In the genomic region with DNA sequence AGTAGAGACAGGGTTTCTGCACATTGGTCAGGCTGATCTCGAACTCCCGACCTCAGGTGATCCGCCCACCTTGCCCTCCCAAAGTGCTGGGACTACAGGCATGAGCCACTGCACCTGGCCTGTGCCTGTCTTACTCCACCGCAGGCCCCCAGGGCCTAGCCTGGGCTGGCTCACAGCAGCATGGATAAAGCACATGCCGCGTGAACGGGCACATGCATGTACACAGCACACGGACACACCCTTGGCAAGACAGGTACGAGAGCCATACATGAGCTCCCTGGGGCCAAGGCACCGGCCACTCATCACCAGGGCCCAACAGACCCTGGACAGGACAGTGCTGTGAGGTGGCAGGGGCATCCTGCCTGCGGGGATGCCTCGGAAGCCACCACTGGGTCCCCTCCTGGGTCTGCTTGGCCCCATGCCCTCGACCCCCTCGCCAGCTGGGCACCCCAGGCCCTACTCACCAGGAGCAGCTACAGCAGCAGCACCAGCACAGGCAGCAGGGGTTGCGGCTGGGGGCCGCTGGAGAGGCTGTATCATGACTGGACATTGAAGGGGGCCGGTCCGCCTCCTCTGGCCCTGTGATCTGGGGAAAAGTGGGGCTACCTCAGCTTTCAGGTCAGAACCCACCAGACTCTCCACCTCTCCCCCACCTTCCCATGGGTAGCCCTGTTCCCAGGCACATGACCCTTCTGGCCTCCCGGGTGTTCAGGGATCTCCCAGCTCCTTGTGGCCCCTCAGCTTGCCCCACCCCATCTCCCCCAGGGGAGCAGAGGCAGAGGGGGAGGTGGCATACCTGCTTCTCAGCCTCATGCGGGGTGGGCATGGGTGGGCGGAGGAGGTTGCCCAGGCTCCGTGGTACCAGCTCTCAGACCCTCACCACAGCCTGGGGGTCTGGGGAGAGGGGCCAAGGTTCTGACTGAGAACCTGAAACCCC, we compare ENCODE assay signal across 13 cellular contexts. TPM values are rescaled to one million over a fixed set of nuclear protein-coding genes. Genes with fewer than 3 reads are reported as not detected.
A peak's percentile ranks its signal among the peaks of the same experiment; 100 is the strongest.
DNase-seq lines count a peak whose midpoint lies in the region; ATAC-seq, FAIRE-seq and TF ChIP-seq lines count a peak whose summit lies in the region.
"Had no signal": no experiment of that assay in that cellular context is flagged by ENCODE, and none has a peak within 500 bp of the region (broad histone marks: within the 10 kb centered on the region; RNA-seq: fewer than 3 reads in every experiment).

No MANE protein-coding gene starts in this region.

- no peaks in the 10 kb centered on the region for H3K9me2 ChIP-seq in DOHH2 (replicated peaks; ENCODE audit: control insufficient read depth, low read length)

- FAIRE-seq in HTR-8/SVneo (lab: Jason Lieb, UNC), result peak; percentile 77

- H3K36me3 Mint-ChIP-seq in central memory CD8-positive, alpha-beta T cell (ENCODE audit: insufficient read depth), result peaks cover 13% of the 10 kb centered on the region
- H3K36me3 Mint-ChIP-seq: mesothelial cell of epicardium had no signal

- TF ChIP-seq CTCF in DOHH2 (IDR thresholded peaks at IDR 0.05; ENCODE audit: low read depth, low read length, poor library complexity, severe bottlenecking) (no peak), psoas muscle (IDR thresholded peaks at IDR 0.05) (no peak), BE2C (IDR thresholded peaks at IDR 0.05; ENCODE audit: low read depth, low read length) (no peak)

- intact Hi-C loops in psoas muscle (cut with DNase I), result no loop called here

- H3K27ac Mint-ChIP-seq in central memory CD8-positive, alpha-beta T cell (ENCODE audit: low read depth), result peak overlapping the region; percentile 71
- H3K27ac Mint-ChIP-seq: mesothelial cell of epicardium had no signal

- 91 to 95% (median 93%) methylated on average over 19 to 22 of the region's 22 CpGs for WGBS in psoas muscle, 3 donors

- H3K36me3 ChIP-seq in DOHH2 (ENCODE audit: control insufficient read depth, low read length) (peaks cover 62% of the 10 kb centered on the region), psoas muscle (ENCODE audit: insufficient read depth in 1 of 2, low read depth in 1 of 2) (peaks cover 0 to 10% of the 10 kb centered on the region in 2 donors), BE2C (no peaks in the 10 kb centered on the region; the same call in 1 of the 2 replicates)
- H3K36me3 ChIP-seq: WERI-Rb-1 had no signal

- peaks cover 59% of the 10 kb centered on the region for H3K4me1 ChIP-seq in DOHH2 (ENCODE audit: control insufficient read depth, low read length)
- peaks cover 10% of the 10 kb centered on the region for H3K4me1 ChIP-seq in psoas muscle
- H3K4me1 ChIP-seq in BE2C, result no peaks in the 10 kb centered on the region

- H3K9me3 ChIP-seq in DOHH2 (ENCODE audit: control insufficient read depth, insufficient read depth, low read length) (no peaks in the 10 kb centered on the region), psoas muscle (no peaks in the 10 kb centered on the region), BE2C (no peaks in the 10 kb centered on the region)

- peak overlapping the region; percentile 99 for H3K4me3 ChIP-seq in DOHH2 (ENCODE audit: low read length)
- H3K4me3 ChIP-seq in psoas muscle, result peak overlapping the region; percentile 76
- no peak overlapping the region for H3K4me3 ChIP-seq in BE2C (ENCODE audit: low read depth, low read length)

- H3F3A ChIP-seq in DOHH2 (ENCODE audit: control insufficient read depth, insufficient read depth), result peaks cover 22% of the 10 kb centered on the region

- H3K79me2 ChIP-seq in DOHH2 (ENCODE audit: control insufficient read depth, low read length), result peaks cover 25% of the 10 kb centered on the region

- H3K4me2 ChIP-seq in DOHH2 (ENCODE audit: low read length), result peak overlapping the region; percentile 95

- H3K9me3 Mint-ChIP-seq in central memory CD8-positive, alpha-beta T cell, result no peaks in the 10 kb centered on the region
- H3K9me3 Mint-ChIP-seq: mesothelial cell of epicardium had no signal

- ATAC-seq in central memory CD8-positive, alpha-beta T cell (replicated peaks; ENCODE audit: extremely low read depth, poor library complexity, severe bottlenecking), result no peak
- ATAC-seq in psoas muscle, result no peak

- H3K4me3 Mint-ChIP-seq in central memory CD8-positive, alpha-beta T cell, result peak overlapping the region; percentile 93
- H3K4me3 Mint-ChIP-seq: mesothelial cell of epicardium had no signal

- H4K20me1 ChIP-seq in DOHH2 (ENCODE audit: control insufficient read depth, insufficient read depth, low read depth, low read length), result no peaks in the 10 kb centered on the region

- H3K27me3 ChIP-seq in DOHH2 (ENCODE audit: control insufficient read depth, low read length) (no peaks in the 10 kb centered on the region), psoas muscle (ENCODE audit: insufficient read depth in 3 of 3, low read length in 2 of 3) (peaks cover 0 to 2% (median 0%) of the 10 kb centered on the region in 3 donors), BE2C (no peaks in the 10 kb centered on the region)

- no peaks in the 10 kb centered on the region for H3K27me3 Mint-ChIP-seq in central memory CD8-positive, alpha-beta T cell

- no peak for DNase-seq in HTR-8/SVneo (ENCODE audit: insufficient read length, low spot score)
- DNase-seq in central memory CD8-positive, alpha-beta T cell (ENCODE audit: low spot score in 2 of 2), result no peak
- DNase-seq in psoas muscle, result no peak
- DNase-seq in NCI-H187 (lab: John Stamatoyannopoulos, UW), result no peak
- DNase-seq in retina, result no peak
- no peak for DNase-seq in BE2C
- DNase-seq: GOT3, NCI-H1417 treated with DMSO at 0.1 percent for 48 hours, NCI-H774, SIG-M5, WERI-Rb-1 had no signal

- H3K27ac ChIP-seq in DOHH2 (ENCODE audit: low read depth, low read length), result peak overlapping the region; percentile 89
- H3K27ac ChIP-seq in psoas muscle, result no peak overlapping the region
- H3K27ac ChIP-seq: WERI-Rb-1 had no signal

- peaks cover 33% of the 10 kb centered on the region for H3K4me1 Mint-ChIP-seq in central memory CD8-positive, alpha-beta T cell

RNA-seq across cellular contexts. Expression of a gene that starts 3.0 kb away (rescaled TPM):
- 1 to 10 TPM; 2.0 to 3.5 (median 2.4) TPM for total RNA-seq in psoas muscle
- 1 to 10 TPM; 3.7 to 5.7 (median 3.8) TPM for polyA plus RNA-seq in psoas muscle
- polyA plus RNA-seq in BE2C (2012; ENCODE audit: insufficient read depth, insufficient read length, low read depth), result 31.1 TPM

RNA-seq across cellular contexts. Expression of a gene that starts 3.6 kb away (rescaled TPM):
- under 1 TPM; 0.17 to 0.94 (median 0.21) TPM for total RNA-seq in psoas muscle
- under 1 TPM; 0.03 to 0.08 (median 0.08) TPM for polyA plus RNA-seq in psoas muscle
- polyA plus RNA-seq in BE2C (2012; ENCODE audit: insufficient read depth, insufficient read length, low read depth), result 2.7 TPM

RNA-seq across cellular contexts. Expression of a gene that starts 7.9 kb away (rescaled TPM):
- not detected for total RNA-seq in psoas muscle
- polyA plus RNA-seq in psoas muscle, result not detected
- 1.0 TPM for polyA plus RNA-seq in BE2C (2012; ENCODE audit: insufficient read depth, insufficient read length, low read depth)
- total RNA-seq: mesothelial cell of epicardium had no signal

RNA-seq across cellular contexts. Expression of a gene that starts 13.3 kb away (rescaled TPM):
- total RNA-seq in psoas muscle, result 10 to 100 TPM; 30.2 to 43.4 (median 37.6) TPM
- polyA plus RNA-seq in psoas muscle, result 10 to 100 TPM; 15.1 to 24.9 (median 15.6) TPM
- 202 TPM for polyA plus RNA-seq in BE2C (2012; ENCODE audit: insufficient read depth, insufficient read length, low read depth)

RNA-seq across cellular contexts. Expression of a gene that starts 26.9 kb away (rescaled TPM):
- 10 to 100 TPM; 11.7 to 50.8 (median 30.5) TPM for total RNA-seq in psoas muscle
- 10 to 100 TPM in 1 of 3 donors, 1 to 10 TPM in 2; 4.2 to 15.4 (median 6.5) TPM for polyA plus RNA-seq in psoas muscle
- polyA plus RNA-seq in BE2C (2012; ENCODE audit: insufficient read depth, insufficient read length, low read depth), result 54.0 TPM
